In genomic region chr10:130108934-130109604, GRCh38 we compare ENCODE assay signal across 8 cellular contexts. TPM values are rescaled to one million over a fixed set of nuclear protein-coding genes. Genes with fewer than 3 reads are reported as not detected.
DNase-seq lines count a peak whose midpoint lies in the region; ATAC-seq and TF ChIP-seq lines count a peak whose summit lies in the region.

No MANE protein-coding gene starts in this region.

- H3K27me3 ChIP-seq in BJ (ENCODE audit: control insufficient read depth, insufficient read depth, low read length): no peaks in the 10 kb centered on the region

- DNase-seq in BJ (ENCODE audit: low read depth) (no peak), natural killer cell (no peak), amniotic stem cell (lab: John Stamatoyannopoulos, UW) (no peak), progenitor cell of endocrine pancreas (ENCODE audit: low spot score, unreplicated experiment) (no peak), DMS153 (lab: John Stamatoyannopoulos, UW) (no peak), cerebellar nuclear complex (lab: John Stamatoyannopoulos, UW) (no peak)

- no peaks in the 10 kb centered on the region for H3K27me3 Mint-ChIP-seq in IgD-negative memory B cell
- peaks cover 12% of the 10 kb centered on the region for H3K27me3 Mint-ChIP-seq in brain
- H3K27me3 Mint-ChIP-seq in natural killer cell (ENCODE audit: low read depth in 2 of 2): no peaks in the 10 kb centered on the region
- peaks cover 15% of the 10 kb centered on the region for H3K27me3 Mint-ChIP-seq in progenitor cell of endocrine pancreas

- peak overlapping the region; percentile 75; the same call in 1 of the 2 replicates for H3K4me3 ChIP-seq in BJ (ENCODE audit: low read depth, low read length)

- no peak for TF ChIP-seq CTCF in BJ (IDR thresholded peaks at IDR 0.05; ENCODE audit: insufficient read depth, low read depth, low read length)
- no peak for TF ChIP-seq CTCF in brain (conservative IDR thresholded peaks at IDR 0.05)
- TF ChIP-seq CTCF in natural killer cell (IDR thresholded peaks at IDR 0.05): no peak
- TF ChIP-seq CTCF in progenitor cell of endocrine pancreas (IDR thresholded peaks at IDR 0.05; ENCODE audit: unreplicated experiment): no peak

- CTCF ChIA-PET in BJ (lab: Yijun Ruan, JAX): interaction anchor here (0.8 to 4.8 kb wide), 13 partner anchors 10 to 134 kb away, joined by 3 to 32 read pairs (median 3); no protein-coding TSS in a partner anchor

- H3K36me3 Mint-ChIP-seq in IgD-negative memory B cell (no peaks in the 10 kb centered on the region), brain (peaks cover 12% of the 10 kb centered on the region), natural killer cell (no peaks in the 10 kb centered on the region), progenitor cell of endocrine pancreas (ENCODE audit: insufficient read depth) (no peaks in the 10 kb centered on the region)

- H3K4me3 Mint-ChIP-seq in IgD-negative memory B cell (peak overlapping the region in 3 of 4 donors; percentile 54 to 98 (median 82)), brain (peak overlapping the region; percentile 92 to 99 (median 94)), natural killer cell (peak overlapping the region; percentile 19), progenitor cell of endocrine pancreas (ENCODE audit: low read depth) (no peak overlapping the region)

- H3K9me3 Mint-ChIP-seq in IgD-negative memory B cell: no peaks in the 10 kb centered on the region
- peaks cover 4 to 7% (median 5%) of the 10 kb centered on the region in 5 experiments for H3K9me3 Mint-ChIP-seq in brain
- H3K9me3 Mint-ChIP-seq in natural killer cell: no peaks in the 10 kb centered on the region
- H3K9me3 Mint-ChIP-seq in progenitor cell of endocrine pancreas (ENCODE audit: low read depth): no peaks in the 10 kb centered on the region

- H3K27ac Mint-ChIP-seq in IgD-negative memory B cell (peak overlapping the region in 2 of 3 donors; percentile 53 to 95), brain (peak overlapping the region in 4 of 5 experiments; percentile 6 to 99 (median 97)), natural killer cell (peak overlapping the region; percentile 96 to 97), progenitor cell of endocrine pancreas (no peak overlapping the region)

- POLR2A ChIA-PET in BJ (lab: Charles Lee): no interaction called here

- intact Hi-C loops in natural killer cell (cut with micrococcal nuclease): loop anchor here (10.0 kb wide), 1 partner anchor 204 kb away; no protein-coding TSS in a partner anchor

- no peak for ATAC-seq in natural killer cell

- H3K4me1 Mint-ChIP-seq in IgD-negative memory B cell (peaks cover 15 to 31% (median 29%) of the 10 kb centered on the region in 3 donors), brain (peaks cover 34% of the 10 kb centered on the region), natural killer cell (peaks cover 28 to 35% of the 10 kb centered on the region in 2 donors), progenitor cell of endocrine pancreas (ENCODE audit: low read depth) (peaks cover 7% of the 10 kb centered on the region)

- H3K36me3 ChIP-seq in BJ (ENCODE audit: control insufficient read depth, insufficient read depth, low read length): no peaks in the 10 kb centered on the region

RNA-seq across cellular contexts. Expression of gene C10orf143, which starts 1.6 kb away (rescaled TPM):
- polyA plus RNA-seq in BJ (2011; rRNA removed) (2.0 and 2.3 TPM in 2 replicates), IgD-negative memory B cell (21.1 TPM), brain (ENCODE audit: insufficient read depth, low read depth, low replicate concordance) (5.4 TPM)
- 0.77 and 1.2 TPM in 2 replicates for polyA minus RNA-seq in BJ (2011; rRNA and poly(A)+ RNA removed)
- total RNA-seq in natural killer cell (10 to 100 TPM in 1 of 3 donors, 1 to 10 TPM in 2; 7.1 to 10.9 (median 8.2) TPM), progenitor cell of endocrine pancreas (3.6 and 3.7 TPM in 2 replicates)

RNA-seq across cellular contexts. Expression of gene GLRX3, which starts 27.1 kb away (rescaled TPM):
- 51.3 and 82.2 TPM in 2 replicates for polyA plus RNA-seq in BJ (2011; rRNA removed)
- 12.6 and 12.7 TPM in 2 replicates for polyA minus RNA-seq in BJ (2011; rRNA and poly(A)+ RNA removed)
- polyA plus RNA-seq in IgD-negative memory B cell: 78.7 TPM
- polyA plus RNA-seq in brain (ENCODE audit: insufficient read depth, low read depth, low replicate concordance): 69.7 TPM
- total RNA-seq in natural killer cell: 10 to 100 TPM; 33.8 to 51.7 (median 39.1) TPM
- total RNA-seq in progenitor cell of endocrine pancreas: 80.8 TPM in 2 replicates
